ENCODE assay signal across 23 cellular contexts in genomic region chr3:69472093-69472492, GRCh38.
"Had no signal": no experiment of that assay in that cellular context is flagged by ENCODE, and none has a peak within 500 bp of the region (broad histone marks: within the 10 kb centered on the region; RNA-seq: fewer than 3 reads in every experiment).

No MANE protein-coding gene starts in this region.

- H3K36me3 ChIP-seq: SJSA1 had no signal

- DNase-seq: IMR-90, Karpas-422, KG1, MM.1S, NCI-H1092 treated with DMSO at 0.1 percent for 48 hours, NCI-H1436 treated with DMSO at 0.1 percent for 48 hours, NCI-H1694 treated with DMSO at 0.1 percent for 48 hours, NCI-H1930, NCI-H2081, NCI-H2107, NCI-H2227 treated with DMSO at 0.1 percent for 48 hours, NCI-H510A, NCI-H524 treated with DMSO at 0.1 percent for 48 hours, NCI-H69, NCI-H774, Right ventricle myocardium superior, RPMI8226, SIG-M5 had no signal

- H3K9me3 ChIP-seq: SJSA1 had no signal

- H3K27me3 ChIP-seq: SJSA1 had no signal

- H3K4me3 ChIP-seq: SJSA1, SK-N-MC had no signal

- H3K27ac ChIP-seq: HL-60, SJSA1, SK-N-MC had no signal

- FAIRE-seq: HTR-8/SVneo, RCC 7860 had no signal

- H3K4me1 ChIP-seq: SJSA1 had no signal
